Comparison of ENCODE assay signal across 9 cellular contexts in genomic region chr5:150317048-150318003, GRCh38. TPM values are rescaled to one million over a fixed set of nuclear protein-coding genes. Genes with fewer than 3 reads are reported as not detected.
DNase-seq lines count a peak whose midpoint lies in the region; ATAC-seq and TF ChIP-seq lines count a peak whose summit lies in the region.
"Had no signal": no experiment of that assay in that cellular context is flagged by ENCODE, and none has a peak within 500 bp of the region (broad histone marks: within the 10 kb centered on the region; RNA-seq: fewer than 3 reads in every experiment).

No MANE protein-coding gene starts in this region.

- H2BK120ac ChIP-seq in IMR-90 (ENCODE audit: low read depth, low read length) = peak overlapping the region; percentile 97

- no peak for TF ChIP-seq CTCF in IMR-90 (conservative IDR thresholded peaks at IDR 0.05; ENCODE audit: low read depth, low read length)
- TF ChIP-seq CTCF in ascending aorta (IDR thresholded peaks at IDR 0.05) = no peak

- H3K14ac ChIP-seq in IMR-90 (replicated peaks; ENCODE audit: low read depth, low read length) = peak overlapping the region; percentile 97

- H2BK5ac ChIP-seq in IMR-90 (ENCODE audit: low read depth, low read length, poor library complexity, severe bottlenecking) = peak overlapping the region; percentile 97

- peaks cover 0 to 8% of the 10 kb centered on the region in 2 experiments; a peak in 2 of 4 replicates for H3K79me1 ChIP-seq in IMR-90 (ENCODE audit: low read depth in 1 of 2, low read length in 2 of 2)

- H4K91ac ChIP-seq in IMR-90 (ENCODE audit: insufficient read depth, low read depth, low read length) = peak overlapping the region; percentile 97

- H3K27me3 Mint-ChIP-seq in naive thymus-derived CD4-positive, alpha-beta T cell = peaks cover 0 to 9% (median 0%) of the 10 kb centered on the region in 5 donors
- peaks cover 10% of the 10 kb centered on the region for H3K27me3 Mint-ChIP-seq in T-helper 17 cell

- dilution Hi-C loops in IMR-90 (cut with HindIII; ENCODE audit: low sequenced_read_pairs, unreplicated experiment) = no loop called here

- H3K9ac ChIP-seq in IMR-90 (ENCODE audit: low read depth, low read length) = peak overlapping the region; percentile 26

- H3K9me1 ChIP-seq in IMR-90 (ENCODE audit: insufficient read depth, low read length) = peaks cover 38% of the 10 kb centered on the region

- peak; percentile 89 for ATAC-seq in IMR-90 (ENCODE audit: low read depth)
- ATAC-seq in naive thymus-derived CD4-positive, alpha-beta T cell = peak; percentile 16
- ATAC-seq in T-helper 17 cell = no peak

- H4K5ac ChIP-seq in IMR-90 (ENCODE audit: low read depth, low read length) = peak overlapping the region; percentile 86

- peak overlapping the region; percentile 99 for H3K4ac ChIP-seq in IMR-90 (ENCODE audit: low read depth, low read length)

- peak overlapping the region; percentile 97 for H2BK15ac ChIP-seq in IMR-90 (ENCODE audit: low read depth, low read length)

- CTCF ChIA-PET in IMR-90 (lab: Yijun Ruan, JAX) = interaction anchor here (0.6 to 1.5 kb wide), 3 partner anchors 11 to 60 kb away, joined by 3 to 5 read pairs (median 3); no protein-coding TSS in a partner anchor
- CTCF ChIA-PET in naive thymus-derived CD4-positive, alpha-beta T cell (lab: Charles Lee) = no interaction called here

- H3K27me3 ChIP-seq in IMR-90 (ENCODE audit: control insufficient read depth, insufficient read depth, low read length) (no peaks in the 10 kb centered on the region), ascending aorta (no peaks in the 10 kb centered on the region)
- H3K27me3 ChIP-seq in naive thymus-derived CD4-positive, alpha-beta T cell (ENCODE audit: control insufficient read depth in 2 of 2, insufficient read depth in 2 of 2, low read length in 2 of 2) = no peaks in the 10 kb centered on the region

- DNase-seq in Caki2 (ENCODE audit: low read depth) = peak; percentile 96
- DNase-seq in IMR-90 = peak; percentile 95
- peak; percentile 44 for DNase-seq in cerebellar cortex (ENCODE audit: low spot score)
- DNase-seq in naive thymus-derived CD4-positive, alpha-beta T cell = no peak
- no peak for DNase-seq in T-helper 17 cell
- no peak for DNase-seq in mucosa of gallbladder (ENCODE audit: low spot score)
- no peak for DNase-seq in ascending aorta (ENCODE audit: low spot score in 2 of 2)
- DNase-seq in NCI-H524 (lab: John Stamatoyannopoulos, UW) = no peak

- peak overlapping the region; percentile 92 for H2AK5ac ChIP-seq in IMR-90 (ENCODE audit: low read depth, low read length)

- H2AFZ ChIP-seq in IMR-90 (replicated peaks; ENCODE audit: low read length, poor library complexity) = peak overlapping the region; percentile 78

- H3K27ac ChIP-seq in IMR-90 (ENCODE audit: insufficient read depth, low read length) (peak overlapping the region; percentile 88), ascending aorta (no peak overlapping the region)
- no peak overlapping the region for H3K27ac ChIP-seq in naive thymus-derived CD4-positive, alpha-beta T cell (ENCODE audit: low read depth, low read length)

- H3K9me3 ChIP-seq in IMR-90 (ENCODE audit: control insufficient read depth, insufficient read depth, low read length) (no peaks in the 10 kb centered on the region), T-helper 17 cell (ENCODE audit: control insufficient read depth, low read length, poor library complexity, severe bottlenecking) (no peaks in the 10 kb centered on the region), ascending aorta (no peaks in the 10 kb centered on the region)
- no peaks in the 10 kb centered on the region for H3K9me3 ChIP-seq in naive thymus-derived CD4-positive, alpha-beta T cell (ENCODE audit: control insufficient read depth in 2 of 3, low read length in 3 of 3)

- H3K23ac ChIP-seq in IMR-90 (ENCODE audit: low read depth, low read length) = peak overlapping the region; percentile 96

- intact Hi-C loops in IMR-90 (cut with micrococcal nuclease) = no loop called here
- intact Hi-C loops in naive thymus-derived CD4-positive, alpha-beta T cell (cut with micrococcal nuclease) = no loop called here
- intact Hi-C loops in ascending aorta (cut with DNase I) = no loop called here

- POLR2A ChIA-PET in IMR-90 (lab: Charles Lee; ENCODE audit: unreplicated experiment) = no interaction called here
- POLR2A ChIA-PET in naive thymus-derived CD4-positive, alpha-beta T cell (lab: Charles Lee) = no interaction called here

- H3K4me1 ChIP-seq in IMR-90 (ENCODE audit: control insufficient read depth, insufficient read depth, low read length) (peaks cover 36% of the 10 kb centered on the region), ascending aorta (no peaks in the 10 kb centered on the region)
- peaks cover 0 to 5% of the 10 kb centered on the region in 2 donors for H3K4me1 ChIP-seq in naive thymus-derived CD4-positive, alpha-beta T cell (ENCODE audit: control insufficient read depth in 2 of 2, insufficient read depth in 2 of 2, low read length in 2 of 2)

- no peak for TF ChIP-seq POLR2A in IMR-90 (IDR thresholded peaks at IDR 0.05; ENCODE audit: low read depth, low read length)

- peaks cover 0 to 6% (median 0%) of the 10 kb centered on the region in 7 donors for H3K4me1 Mint-ChIP-seq in naive thymus-derived CD4-positive, alpha-beta T cell
- peaks cover 3% of the 10 kb centered on the region for H3K4me1 Mint-ChIP-seq in T-helper 17 cell

- H2BK20ac ChIP-seq in IMR-90 (ENCODE audit: low read depth, low read length) = peak overlapping the region; percentile 99

- no TSS peak for BruUV-seq in IMR-90 (replicated peaks; lab: Mats Ljungman, UMichigan)

- H3K4me3 ChIP-seq in IMR-90 (ENCODE audit: insufficient read depth, low read depth, low read length) (no peak overlapping the region), ascending aorta (no peak overlapping the region)
- no peak overlapping the region for H3K4me3 ChIP-seq in naive thymus-derived CD4-positive, alpha-beta T cell (ENCODE audit: low read length)

- peak overlapping the region; percentile 93 for H3K56ac ChIP-seq in IMR-90 (ENCODE audit: extremely low read depth, insufficient read depth, low read length)

- H3K36me3 Mint-ChIP-seq in naive thymus-derived CD4-positive, alpha-beta T cell = peaks cover 0 to 4% (median 0%) of the 10 kb centered on the region in 5 donors
- peaks cover 5% of the 10 kb centered on the region for H3K36me3 Mint-ChIP-seq in T-helper 17 cell (ENCODE audit: low read depth)

- peaks cover 0 to 2% (median 0%) of the 10 kb centered on the region in 11 donors for H3K9me3 Mint-ChIP-seq in naive thymus-derived CD4-positive, alpha-beta T cell

- H3K4me3 Mint-ChIP-seq in naive thymus-derived CD4-positive, alpha-beta T cell = no peak overlapping the region
- no peak overlapping the region for H3K4me3 Mint-ChIP-seq in T-helper 17 cell

- in situ Hi-C loops in Caki2 (cut with HindIII; ENCODE audit: low pct_unique_long_range_greater_than_20kb, low sequenced_read_pairs) = no loop called here
- in situ Hi-C loops in IMR-90 (cut with MboI; ENCODE audit: low sequenced_read_pairs) = no loop called here

- H4K20me1 ChIP-seq in IMR-90 (ENCODE audit: insufficient read depth, low read length) = peaks cover 5% of the 10 kb centered on the region; the same call in 1 of the 2 replicates

- H3K4me2 ChIP-seq in IMR-90 (ENCODE audit: low read depth, low read length) = peak overlapping the region; percentile 13; the same call in 1 of the 2 replicates

- H3K27ac Mint-ChIP-seq in naive thymus-derived CD4-positive, alpha-beta T cell = no peak overlapping the region
- no peak overlapping the region for H3K27ac Mint-ChIP-seq in T-helper 17 cell

- H2AK9ac ChIP-seq in IMR-90 (replicated peaks; ENCODE audit: low read depth, low read length, poor library complexity) = peak overlapping the region; percentile 95

- peak; percentile 2; the same call in 1 of the 2 replicates for TF ChIP-seq RAD21 in IMR-90 (IDR thresholded peaks at IDR 0.05; ENCODE audit: low read length)

- peak overlapping the region; percentile 78 to 97 for H4K8ac ChIP-seq in IMR-90 (ENCODE audit: low read depth in 2 of 2, low read length in 2 of 2)

- H3K18ac ChIP-seq in IMR-90 (ENCODE audit: low read depth, low read length) = peak overlapping the region; percentile 90

- WGBS in IMR-90 (ENCODE audit: extremely low coverage in 2 of 2, insufficient read length in 1 of 2), 2 experiments = no CpG with 5 or more reads among the region's 11 CpGs

- H3K36me3 ChIP-seq in IMR-90 (ENCODE audit: control insufficient read depth, insufficient read depth, low read length) (no peaks in the 10 kb centered on the region), ascending aorta (no peaks in the 10 kb centered on the region)
- no peaks in the 10 kb centered on the region for H3K36me3 ChIP-seq in naive thymus-derived CD4-positive, alpha-beta T cell (ENCODE audit: control insufficient read depth in 2 of 3, insufficient read depth in 3 of 3, low read length in 3 of 3)

TF ChIP-seq in IMR-90, 13 proteins besides CTCF, POLR2A, EP300 and RAD21 (continues in another document):
- no peak for TF ChIP-seq CHD1 (IDR thresholded peaks at IDR 0.05; ENCODE audit: low read depth, low read length)

RNA-seq across cellular contexts. Expression of gene ARSI, which starts 14.6 kb away (rescaled TPM):
- not detected in 2 replicates for total RNA-seq in Caki2 (2014; rRNA removed; shearing (Covaris generic); ENCODE audit: low replicate concordance)
- total RNA-seq in IMR-90 (2012; rRNA removed) = 15.0 and 15.2 TPM in 2 replicates
- polyA plus RNA-seq in IMR-90 (2012; rRNA removed) = 14.8 and 15.5 TPM in 2 replicates
- 10.1 and 22.7 TPM in 2 replicates for polyA plus RNA-seq in IMR-90 (2012; cell fraction: cytosol; rRNA removed)
- 3.4 and 9.5 TPM in 2 replicates for polyA plus RNA-seq in IMR-90 (2012; cell fraction: nucleus; rRNA removed; ENCODE audit: low replicate concordance)
- 1 to 10 TPM in 1 of 5 experiments, not detected in 4; 1.6 TPM for total RNA-seq in naive thymus-derived CD4-positive, alpha-beta T cell
- polyA plus RNA-seq in naive thymus-derived CD4-positive, alpha-beta T cell = not detected
- not detected for total RNA-seq in T-helper 17 cell
- total RNA-seq in mucosa of gallbladder = 2.2 TPM
- not detected for total RNA-seq in ascending aorta
- polyA plus RNA-seq: neural cell had no signal

RNA-seq across cellular contexts. Expression of gene CAMK2A, which starts 27.8 kb away (rescaled TPM):
- not detected in 2 replicates for total RNA-seq in Caki2 (2014; rRNA removed; shearing (Covaris generic); ENCODE audit: low replicate concordance)
- total RNA-seq in IMR-90 (2012; rRNA removed) (under 0.01 and 0.18 TPM in 2 replicates), T-helper 17 cell (not detected), mucosa of gallbladder (5.0 TPM), ascending aorta (not detected)
- 0.17 and 0.19 TPM in 2 replicates for polyA plus RNA-seq in IMR-90 (2012; rRNA removed)
- polyA plus RNA-seq in IMR-90 (2012; cell fraction: cytosol; rRNA removed) = 0.11 and 0.24 TPM in 2 replicates
- 1.5 and 2.4 TPM in 2 replicates for polyA plus RNA-seq in IMR-90 (2012; cell fraction: nucleus; rRNA removed; ENCODE audit: low replicate concordance)
- total RNA-seq in naive thymus-derived CD4-positive, alpha-beta T cell = not detected
- not detected for polyA plus RNA-seq in naive thymus-derived CD4-positive, alpha-beta T cell

RNA-seq across cellular contexts. Expression of gene TCOF1, which starts 40.2 kb away (rescaled TPM):
- total RNA-seq in Caki2 (2014; rRNA removed; shearing (Covaris generic); ENCODE audit: low replicate concordance) = 46.0 and 53.1 TPM in 2 replicates
- total RNA-seq in IMR-90 (2012; rRNA removed) (18.3 and 19.7 TPM in 2 replicates), T-helper 17 cell (10 to 100 TPM; 49.2 to 57.3 TPM), mucosa of gallbladder (29.4 TPM), ascending aorta (31.4 TPM)
- polyA plus RNA-seq in IMR-90 (2012; rRNA removed) = 18.2 and 18.8 TPM in 2 replicates
- 11.7 and 14.4 TPM in 2 replicates for polyA plus RNA-seq in IMR-90 (2012; cell fraction: cytosol; rRNA removed)
- polyA plus RNA-seq in IMR-90 (2012; cell fraction: nucleus; rRNA removed; ENCODE audit: low replicate concordance) = 43.7 and 51.8 TPM in 2 replicates
- 10 to 100 TPM; 45.9 to 60.0 (median 54.6) TPM for total RNA-seq in naive thymus-derived CD4-positive, alpha-beta T cell
- polyA plus RNA-seq in naive thymus-derived CD4-positive, alpha-beta T cell = 10 to 100 TPM in 1 of 2 donors, 1 to 10 TPM in 1; 3.9 to 27.0 TPM

Comparison
In these comparisons a context has a peak if more than half of its experiments do, and no peak if none do; other contexts are left out.
1. DNase-seq: peak in Caki2 (single experiment), IMR-90 (single experiment) and cerebellar cortex (single experiment); none in naive thymus-derived CD4-positive, alpha-beta T cell (0 of 9), T-helper 17 cell (0 of 3), mucosa of gallbladder (single experiment), ascending aorta (0 of 2) and NCI-H524 (0 of 2).